23 cellular contexts compared by ENCODE assay signal in the genomic region with DNA sequence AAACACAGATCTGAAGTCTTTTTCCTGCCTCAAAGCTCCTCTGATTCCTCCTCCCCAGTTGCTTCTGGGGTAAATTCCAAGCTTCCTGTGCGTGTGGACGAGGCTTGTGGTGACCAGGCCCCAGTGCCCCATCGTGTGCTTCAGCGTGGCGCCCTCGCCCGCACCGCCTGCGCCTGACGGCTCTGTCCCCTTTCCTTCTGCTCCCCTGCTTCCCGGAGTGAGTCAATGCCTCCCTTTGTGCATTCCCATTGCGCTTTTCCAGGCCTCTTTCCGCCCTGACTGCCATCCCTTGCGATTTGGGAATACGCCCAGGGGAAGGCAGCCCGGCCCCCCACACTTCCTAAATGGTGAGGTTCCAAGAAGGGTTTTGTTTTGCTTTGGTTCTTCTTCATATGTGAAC.
"Had no signal": no experiment of that assay in that cellular context is flagged by ENCODE, and none has a peak within 500 bp of the region (broad histone marks: within the 10 kb centered on the region; RNA-seq: fewer than 3 reads in every experiment).

No MANE protein-coding gene starts in this region.

- H3K4me3 ChIP-seq: gastrocnemius medialis, heart left ventricle, prostate gland, thoracic aorta, vagina had no signal

- ATAC-seq: activated T-cell treated with anti-CD3 and anti-CD28 coated beads, Interleukin-2, amount 50 U/mL, for 4 hours; esophagus mucosa; gastrocnemius medialis; left ventricle myocardium superior; natural killer cell treated with Interleukin-12 subunit alpha and Interleukin-12 subunit beta and Interleukin-15 and Interleukin-18, amount 100 ng/mL, for 72 hours; stimulated activated naive B cell treated with anti-CD40 and anti-IgM and Interleukin-4, amounts not matched to agents 10 μg/mL and 1 μg/mL and 100 μg/mL, for 72 hours had no signal

- H3K9me3 ChIP-seq: gastrocnemius medialis, heart left ventricle, prostate gland, thoracic aorta, vagina had no signal

- H3K4me1 Mint-ChIP-seq: activated B cell treated with CpG ODN at 0.5 μM for 24 hours; stimulated activated naive B cell treated with anti-CD40 and anti-IgM and Interleukin-4, amounts not matched to agents 10 μg/mL and 1 μg/mL and 100 μg/mL, for 72 hours had no signal

- H3K9me3 Mint-ChIP-seq: activated B cell treated with CpG ODN at 0.5 μM for 24 hours; activated naive CD8-positive, alpha-beta T cell treated with anti-CD3 and anti-CD28 coated beads for 36 hours; activated T-cell treated with anti-CD3 and anti-CD28 coated beads, Interleukin-2, amount 50 U/mL, for 4 hours had no signal

- H3K27me3 ChIP-seq: heart left ventricle, vagina had no signal

- H3K36me3 ChIP-seq: gastrocnemius medialis, heart left ventricle, prostate gland, thoracic aorta, vagina had no signal

- H3K27ac ChIP-seq: gastrocnemius medialis, prostate gland, thoracic aorta, vagina had no signal

- H3K4me1 ChIP-seq: gastrocnemius medialis, prostate gland, vagina had no signal

- H3K27me3 Mint-ChIP-seq: activated B cell treated with CpG ODN at 0.5 μM for 24 hours; activated naive CD8-positive, alpha-beta T cell treated with anti-CD3 and anti-CD28 coated beads for 36 hours; natural killer cell treated with Interleukin-12 subunit alpha and Interleukin-12 subunit beta and Interleukin-15 and Interleukin-18, amount 100 ng/mL, for 72 hours; stimulated activated naive B cell treated with anti-CD40 and anti-IgM and Interleukin-4, amounts not matched to agents 10 μg/mL and 1 μg/mL and 100 μg/mL, for 72 hours; type B pancreatic cell had no signal

- DNase-seq: activated B cell treated with CpG ODN at 0.5 μM for 24 hours; activated CD4-positive, alpha-beta T cell treated with anti-CD3 and anti-CD28 coated beads for 4 hours; activated CD4-positive, alpha-beta T cell treated with anti-CD3 and anti-CD28 coated beads, Interleukin-2, amount 50 U/mL, for 48 hours; activated CD8-positive, alpha-beta memory T cell treated with anti-CD3 and anti-CD28 coated beads, Interleukin-2, amount 50 U/mL, for 48 hours; activated naive CD4-positive, alpha-beta T cell treated with Interleukin-2 at 50 U/mL for 16 hours; activated naive CD8-positive, alpha-beta T cell treated with anti-CD3 and anti-CD28 coated beads for 36 hours; activated T-cell treated with anti-CD3 and anti-CD28 coated beads, Interleukin-2, amount 50 U/mL, for 4 hours; effector CD4-positive, alpha-beta T cell; gastrocnemius medialis; heart left ventricle; left ventricle myocardium superior; mammary epithelial cell; midbrain; stimulated activated CD4-positive, alpha-beta T cell treated with anti-CD3 and anti-CD28 coated beads, Interleukin-2, amount 100 ng/mL, for 48 hours; stimulated activated CD8-positive, alpha-beta memory T cell treated with anti-CD3 and anti-CD28 coated beads, Interleukin-4, amount 100 ng/mL, for 48 hours; stimulated activated naive B cell treated with anti-CD40 and anti-IgM and Interleukin-4, amounts not matched to agents 10 μg/mL and 1 μg/mL and 100 μg/mL, for 72 hours; T-helper 9 cell had no signal

- H3K27ac Mint-ChIP-seq: activated B cell treated with CpG ODN at 0.5 μM for 24 hours; activated naive CD8-positive, alpha-beta T cell treated with anti-CD3 and anti-CD28 coated beads for 36 hours; natural killer cell treated with Interleukin-12 subunit alpha and Interleukin-12 subunit beta and Interleukin-15 and Interleukin-18, amount 100 ng/mL, for 72 hours; stimulated activated naive B cell treated with anti-CD40 and anti-IgM and Interleukin-4, amounts not matched to agents 10 μg/mL and 1 μg/mL and 100 μg/mL, for 72 hours; type B pancreatic cell had no signal

- H3K4me3 Mint-ChIP-seq: activated B cell treated with CpG ODN at 0.5 μM for 24 hours; activated naive CD8-positive, alpha-beta T cell treated with anti-CD3 and anti-CD28 coated beads for 36 hours; activated T-cell treated with anti-CD3 and anti-CD28 coated beads, Interleukin-2, amount 50 U/mL, for 4 hours; natural killer cell treated with Interleukin-12 subunit alpha and Interleukin-12 subunit beta and Interleukin-15 and Interleukin-18, amount 100 ng/mL, for 72 hours; stimulated activated naive B cell treated with anti-CD40 and anti-IgM and Interleukin-4, amounts not matched to agents 10 μg/mL and 1 μg/mL and 100 μg/mL, for 72 hours; type B pancreatic cell had no signal
